ENCODE assay signal across 28 cellular contexts in genomic region chr6:147614501-147614900, GRCh38.
"Had no signal": no experiment of that assay in that cellular context is flagged by ENCODE, and none has a peak within 500 bp of the region (broad histone marks: within the 10 kb centered on the region; RNA-seq: fewer than 3 reads in every experiment).

No MANE protein-coding gene starts in this region.

- H3K4me3 ChIP-seq: ascending aorta, colonic mucosa, dorsolateral prefrontal cortex, esophagus muscularis mucosa, gastrocnemius medialis, heart left ventricle had no signal

- H3K27ac ChIP-seq: ascending aorta, colonic mucosa, dorsolateral prefrontal cortex, esophagus muscularis mucosa, foreskin keratinocyte, gastrocnemius medialis, heart left ventricle had no signal

- DNase-seq: activated CD4-positive, alpha-beta memory T cell treated with anti-CD3 and anti-CD28 coated beads for 36 hours; activated CD4-positive, alpha-beta T cell treated with anti-CD3 and anti-CD28 coated beads for 36 hours; activated CD4-positive, alpha-beta T cell treated with anti-CD3 and anti-CD28 coated beads, Interleukin-2, amount 10 ng/mL, durations not matched to agents 24 days and 14 days; activated CD4-positive, CD25-positive, alpha-beta regulatory T cell; activated CD4-positive, CD25-positive, alpha-beta regulatory T cell treated with anti-CD3 and anti-CD28 coated beads, Interleukin-2, amount 50 U/mL, for 72 hours; activated CD8-positive, alpha-beta memory T cell treated with anti-CD3 and anti-CD28 coated beads, Interleukin-2, amount 10 ng/mL, durations not matched to agents 7 days and 5 days; activated CD8-positive, alpha-beta memory T cell treated with anti-CD3 and anti-CD28 coated beads, Interleukin-2, amount 50 U/mL, for 4 hours; activated CD8-positive, alpha-beta T cell treated with anti-CD3 and anti-CD28 coated beads, Interleukin-2, amount 10 ng/mL, durations not matched to agents 7 days and 5 days; activated effector memory CD4-positive, alpha-beta T cell treated with anti-CD3 and anti-CD28 coated beads, Interleukin-2, amount 50 U/mL, for 16 hours; activated naive CD4-positive, alpha-beta T cell treated with anti-CD3 and anti-CD28 coated beads for 36 hours; activated naive CD8-positive, alpha-beta T cell treated with anti-CD3 and anti-CD28 coated beads for 36 hours; activated naive CD8-positive, alpha-beta T cell treated with anti-CD3 and anti-CD28 coated beads, Interleukin-2, amount 50 U/mL, for 24 hours; activated T-cell treated with anti-CD3 and anti-CD28 coated beads, Interleukin-2, amount 50 U/mL, for 1 hour; activated T-cell treated with anti-CD3 and anti-CD28 coated beads, Interleukin-2, amount 50 U/mL, for 48 hours; caudate nucleus; colonic mucosa; dorsolateral prefrontal cortex; effector memory CD8-positive, alpha-beta T cell; erythroblast; foreskin keratinocyte; gastrocnemius medialis; glutamatergic neuron; heart left ventricle; SW 1271; T-cell; T1000 had no signal

- H3K27me3 ChIP-seq: ascending aorta, colonic mucosa, dorsolateral prefrontal cortex, esophagus muscularis mucosa, foreskin keratinocyte, gastrocnemius medialis, heart left ventricle had no signal

- ATAC-seq: activated CD4-positive, alpha-beta T cell treated with anti-CD3 and anti-CD28 coated beads for 36 hours; activated CD8-positive, alpha-beta memory T cell treated with anti-CD3 and anti-CD28 coated beads, Interleukin-2, amount 10 ng/mL, durations not matched to agents 7 days and 5 days; activated CD8-positive, alpha-beta T cell treated with anti-CD3 and anti-CD28 coated beads, Interleukin-2, amount 10 ng/mL, durations not matched to agents 7 days and 5 days; activated naive CD8-positive, alpha-beta T cell treated with anti-CD3 and anti-CD28 coated beads, Interleukin-2, amount 50 U/mL, for 24 hours; effector memory CD8-positive, alpha-beta T cell; foreskin keratinocyte; gastrocnemius medialis; heart left ventricle; T-cell had no signal

- H3K4me1 ChIP-seq: ascending aorta, colonic mucosa, foreskin keratinocyte, gastrocnemius medialis, heart left ventricle had no signal

- H3K9me3 ChIP-seq: ascending aorta, colonic mucosa, esophagus muscularis mucosa, gastrocnemius medialis, heart left ventricle had no signal

- H3K36me3 ChIP-seq: ascending aorta, colonic mucosa, esophagus muscularis mucosa, gastrocnemius medialis, heart left ventricle had no signal
